In the genomic region with DNA sequence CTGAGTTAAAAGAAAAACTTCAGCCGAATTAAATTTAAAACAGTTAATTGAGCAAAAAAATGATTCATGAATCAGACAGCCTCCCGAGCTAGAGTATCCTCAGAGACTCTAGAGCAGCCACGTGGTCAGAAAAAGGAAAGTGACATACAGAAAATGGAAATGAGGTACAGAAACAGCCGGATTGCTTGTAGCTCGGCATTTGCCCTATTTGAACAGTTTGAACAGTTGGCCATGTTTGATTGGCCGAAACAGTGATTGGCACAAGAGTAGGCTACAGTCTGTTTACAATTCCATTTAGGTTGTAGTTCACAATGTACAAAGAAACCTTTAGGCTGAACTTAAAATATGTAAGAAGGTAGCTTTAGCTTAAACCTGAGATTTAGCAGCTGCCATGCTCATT, we compare ENCODE assay signal across 1 cellular context.
TF ChIP-seq lines count a peak whose summit lies in the region.

No MANE protein-coding gene starts in this region.

TF ChIP-seq in HepG2, 621 proteins besides CTCF, POLR2A, EP300 and RAD21 (continued from another document):
- TF ChIP-seq LCORL (IDR thresholded peaks at IDR 0.05): no peak
- no peak for TF ChIP-seq LCORL (CRISPR knock-in tag; IDR thresholded peaks at IDR 0.05)
- no peak for TF ChIP-seq STAG1 (CRISPR knock-in tag; IDR thresholded peaks at IDR 0.05)
- TF ChIP-seq, protein P1, sequence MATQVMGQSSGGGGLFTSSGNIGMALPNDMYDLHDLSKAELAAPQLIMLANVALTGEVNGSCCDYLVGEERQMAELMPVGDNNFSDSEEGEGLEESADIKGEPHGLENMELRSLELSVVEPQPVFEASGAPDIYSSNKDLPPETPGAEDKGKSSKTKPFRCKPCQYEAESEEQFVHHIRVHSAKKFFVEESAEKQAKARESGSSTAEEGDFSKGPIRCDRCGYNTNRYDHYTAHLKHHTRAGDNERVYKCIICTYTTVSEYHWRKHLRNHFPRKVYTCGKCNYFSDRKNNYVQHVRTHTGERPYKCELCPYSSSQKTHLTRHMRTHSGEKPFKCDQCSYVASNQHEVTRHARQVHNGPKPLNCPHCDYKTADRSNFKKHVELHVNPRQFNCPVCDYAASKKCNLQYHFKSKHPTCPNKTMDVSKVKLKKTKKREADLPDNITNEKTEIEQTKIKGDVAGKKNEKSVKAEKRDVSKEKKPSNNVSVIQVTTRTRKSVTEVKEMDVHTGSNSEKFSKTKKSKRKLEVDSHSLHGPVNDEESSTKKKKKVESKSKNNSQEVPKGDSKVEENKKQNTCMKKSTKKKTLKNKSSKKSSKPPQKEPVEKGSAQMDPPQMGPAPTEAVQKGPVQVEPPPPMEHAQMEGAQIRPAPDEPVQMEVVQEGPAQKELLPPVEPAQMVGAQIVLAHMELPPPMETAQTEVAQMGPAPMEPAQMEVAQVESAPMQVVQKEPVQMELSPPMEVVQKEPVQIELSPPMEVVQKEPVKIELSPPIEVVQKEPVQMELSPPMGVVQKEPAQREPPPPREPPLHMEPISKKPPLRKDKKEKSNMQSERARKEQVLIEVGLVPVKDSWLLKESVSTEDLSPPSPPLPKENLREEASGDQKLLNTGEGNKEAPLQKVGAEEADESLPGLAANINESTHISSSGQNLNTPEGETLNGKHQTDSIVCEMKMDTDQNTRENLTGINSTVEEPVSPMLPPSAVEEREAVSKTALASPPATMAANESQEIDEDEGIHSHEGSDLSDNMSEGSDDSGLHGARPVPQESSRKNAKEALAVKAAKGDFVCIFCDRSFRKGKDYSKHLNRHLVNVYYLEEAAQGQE (IDR thresholded peaks at IDR 0.05; ENCODE audit: borderline replicate concordance in 1 of 2, low read depth in 1 of 2, low read length in 2 of 2): no peak
- TF ChIP-seq, protein P2, sequence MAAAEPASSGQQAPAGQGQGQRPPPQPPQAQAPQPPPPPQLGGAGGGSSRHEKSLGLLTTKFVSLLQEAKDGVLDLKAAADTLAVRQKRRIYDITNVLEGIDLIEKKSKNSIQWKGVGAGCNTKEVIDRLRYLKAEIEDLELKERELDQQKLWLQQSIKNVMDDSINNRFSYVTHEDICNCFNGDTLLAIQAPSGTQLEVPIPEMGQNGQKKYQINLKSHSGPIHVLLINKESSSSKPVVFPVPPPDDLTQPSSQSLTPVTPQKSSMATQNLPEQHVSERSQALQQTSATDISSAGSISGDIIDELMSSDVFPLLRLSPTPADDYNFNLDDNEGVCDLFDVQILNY (CRISPR knock-in tag; conservative IDR thresholded peaks at IDR 0.05): no peak
- TF ChIP-seq, protein P3, sequence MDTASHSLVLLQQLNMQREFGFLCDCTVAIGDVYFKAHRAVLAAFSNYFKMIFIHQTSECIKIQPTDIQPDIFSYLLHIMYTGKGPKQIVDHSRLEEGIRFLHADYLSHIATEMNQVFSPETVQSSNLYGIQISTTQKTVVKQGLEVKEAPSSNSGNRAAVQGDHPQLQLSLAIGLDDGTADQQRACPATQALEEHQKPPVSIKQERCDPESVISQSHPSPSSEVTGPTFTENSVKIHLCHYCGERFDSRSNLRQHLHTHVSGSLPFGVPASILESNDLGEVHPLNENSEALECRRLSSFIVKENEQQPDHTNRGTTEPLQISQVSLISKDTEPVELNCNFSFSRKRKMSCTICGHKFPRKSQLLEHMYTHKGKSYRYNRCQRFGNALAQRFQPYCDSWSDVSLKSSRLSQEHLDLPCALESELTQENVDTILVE (CRISPR knock-in tag; IDR thresholded peaks at IDR 0.05): no peak
- no peak for TF ChIP-seq ZNF335 (CRISPR knock-in tag; IDR thresholded peaks at IDR 0.05)
- TF ChIP-seq, protein P4, sequence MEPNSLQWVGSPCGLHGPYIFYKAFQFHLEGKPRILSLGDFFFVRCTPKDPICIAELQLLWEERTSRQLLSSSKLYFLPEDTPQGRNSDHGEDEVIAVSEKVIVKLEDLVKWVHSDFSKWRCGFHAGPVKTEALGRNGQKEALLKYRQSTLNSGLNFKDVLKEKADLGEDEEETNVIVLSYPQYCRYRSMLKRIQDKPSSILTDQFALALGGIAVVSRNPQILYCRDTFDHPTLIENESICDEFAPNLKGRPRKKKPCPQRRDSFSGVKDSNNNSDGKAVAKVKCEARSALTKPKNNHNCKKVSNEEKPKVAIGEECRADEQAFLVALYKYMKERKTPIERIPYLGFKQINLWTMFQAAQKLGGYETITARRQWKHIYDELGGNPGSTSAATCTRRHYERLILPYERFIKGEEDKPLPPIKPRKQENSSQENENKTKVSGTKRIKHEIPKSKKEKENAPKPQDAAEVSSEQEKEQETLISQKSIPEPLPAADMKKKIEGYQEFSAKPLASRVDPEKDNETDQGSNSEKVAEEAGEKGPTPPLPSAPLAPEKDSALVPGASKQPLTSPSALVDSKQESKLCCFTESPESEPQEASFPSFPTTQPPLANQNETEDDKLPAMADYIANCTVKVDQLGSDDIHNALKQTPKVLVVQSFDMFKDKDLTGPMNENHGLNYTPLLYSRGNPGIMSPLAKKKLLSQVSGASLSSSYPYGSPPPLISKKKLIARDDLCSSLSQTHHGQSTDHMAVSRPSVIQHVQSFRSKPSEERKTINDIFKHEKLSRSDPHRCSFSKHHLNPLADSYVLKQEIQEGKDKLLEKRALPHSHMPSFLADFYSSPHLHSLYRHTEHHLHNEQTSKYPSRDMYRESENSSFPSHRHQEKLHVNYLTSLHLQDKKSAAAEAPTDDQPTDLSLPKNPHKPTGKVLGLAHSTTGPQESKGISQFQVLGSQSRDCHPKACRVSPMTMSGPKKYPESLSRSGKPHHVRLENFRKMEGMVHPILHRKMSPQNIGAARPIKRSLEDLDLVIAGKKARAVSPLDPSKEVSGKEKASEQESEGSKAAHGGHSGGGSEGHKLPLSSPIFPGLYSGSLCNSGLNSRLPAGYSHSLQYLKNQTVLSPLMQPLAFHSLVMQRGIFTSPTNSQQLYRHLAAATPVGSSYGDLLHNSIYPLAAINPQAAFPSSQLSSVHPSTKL (CRISPR knock-in tag; IDR thresholded peaks at IDR 0.05): no peak
- TF ChIP-seq, protein P5, sequence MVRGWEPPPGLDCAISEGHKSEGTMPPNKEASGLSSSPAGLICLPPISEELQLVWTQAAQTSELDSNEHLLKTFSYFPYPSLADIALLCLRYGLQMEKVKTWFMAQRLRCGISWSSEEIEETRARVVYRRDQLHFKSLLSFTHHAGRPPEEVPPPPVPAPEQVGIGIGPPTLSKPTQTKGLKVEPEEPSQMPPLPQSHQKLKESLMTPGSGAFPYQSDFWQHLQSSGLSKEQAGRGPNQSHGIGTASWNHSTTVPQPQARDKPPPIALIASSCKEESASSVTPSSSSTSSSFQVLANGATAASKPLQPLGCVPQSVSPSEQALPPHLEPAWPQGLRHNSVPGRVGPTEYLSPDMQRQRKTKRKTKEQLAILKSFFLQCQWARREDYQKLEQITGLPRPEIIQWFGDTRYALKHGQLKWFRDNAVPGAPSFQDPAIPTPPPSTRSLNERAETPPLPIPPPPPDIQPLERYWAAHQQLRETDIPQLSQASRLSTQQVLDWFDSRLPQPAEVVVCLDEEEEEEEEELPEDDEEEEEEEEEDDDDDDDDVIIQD (CRISPR knock-in tag; IDR thresholded peaks at IDR 0.05; ENCODE audit: low read depth): no peak
- TF ChIP-seq HDAC2 (CRISPR knock-in tag; IDR thresholded peaks at IDR 0.05): no peak; the same call in 1 of the 2 replicates
- TF ChIP-seq, protein P6, sequence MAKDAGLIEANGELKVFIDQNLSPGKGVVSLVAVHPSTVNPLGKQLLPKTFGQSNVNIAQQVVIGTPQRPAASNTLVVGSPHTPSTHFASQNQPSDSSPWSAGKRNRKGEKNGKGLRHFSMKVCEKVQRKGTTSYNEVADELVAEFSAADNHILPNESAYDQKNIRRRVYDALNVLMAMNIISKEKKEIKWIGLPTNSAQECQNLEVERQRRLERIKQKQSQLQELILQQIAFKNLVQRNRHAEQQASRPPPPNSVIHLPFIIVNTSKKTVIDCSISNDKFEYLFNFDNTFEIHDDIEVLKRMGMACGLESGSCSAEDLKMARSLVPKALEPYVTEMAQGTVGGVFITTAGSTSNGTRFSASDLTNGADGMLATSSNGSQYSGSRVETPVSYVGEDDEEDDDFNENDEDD (CRISPR knock-in tag; IDR thresholded peaks at IDR 0.05; ENCODE audit: borderline replicate concordance): no peak
- no peak for TF ChIP-seq MEF2D (CRISPR knock-in tag; IDR thresholded peaks at IDR 0.05)
- no peak for TF ChIP-seq HOXA9 (CRISPR knock-in tag; IDR thresholded peaks at IDR 0.05; ENCODE audit: borderline replicate concordance)
- no peak for TF ChIP-seq FOXM1 (CRISPR knock-in tag; IDR thresholded peaks at IDR 0.05)
- TF ChIP-seq, protein P7, sequence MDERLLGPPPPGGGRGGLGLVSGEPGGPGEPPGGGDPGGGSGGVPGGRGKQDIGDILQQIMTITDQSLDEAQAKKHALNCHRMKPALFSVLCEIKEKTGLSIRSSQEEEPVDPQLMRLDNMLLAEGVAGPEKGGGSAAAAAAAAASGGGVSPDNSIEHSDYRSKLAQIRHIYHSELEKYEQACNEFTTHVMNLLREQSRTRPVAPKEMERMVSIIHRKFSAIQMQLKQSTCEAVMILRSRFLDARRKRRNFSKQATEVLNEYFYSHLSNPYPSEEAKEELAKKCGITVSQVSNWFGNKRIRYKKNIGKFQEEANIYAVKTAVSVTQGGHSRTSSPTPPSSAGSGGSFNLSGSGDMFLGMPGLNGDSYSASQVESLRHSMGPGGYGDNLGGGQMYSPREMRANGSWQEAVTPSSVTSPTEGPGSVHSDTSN (CRISPR knock-in tag; IDR thresholded peaks at IDR 0.05): peak; percentile 72
- TF ChIP-seq, protein P8, sequence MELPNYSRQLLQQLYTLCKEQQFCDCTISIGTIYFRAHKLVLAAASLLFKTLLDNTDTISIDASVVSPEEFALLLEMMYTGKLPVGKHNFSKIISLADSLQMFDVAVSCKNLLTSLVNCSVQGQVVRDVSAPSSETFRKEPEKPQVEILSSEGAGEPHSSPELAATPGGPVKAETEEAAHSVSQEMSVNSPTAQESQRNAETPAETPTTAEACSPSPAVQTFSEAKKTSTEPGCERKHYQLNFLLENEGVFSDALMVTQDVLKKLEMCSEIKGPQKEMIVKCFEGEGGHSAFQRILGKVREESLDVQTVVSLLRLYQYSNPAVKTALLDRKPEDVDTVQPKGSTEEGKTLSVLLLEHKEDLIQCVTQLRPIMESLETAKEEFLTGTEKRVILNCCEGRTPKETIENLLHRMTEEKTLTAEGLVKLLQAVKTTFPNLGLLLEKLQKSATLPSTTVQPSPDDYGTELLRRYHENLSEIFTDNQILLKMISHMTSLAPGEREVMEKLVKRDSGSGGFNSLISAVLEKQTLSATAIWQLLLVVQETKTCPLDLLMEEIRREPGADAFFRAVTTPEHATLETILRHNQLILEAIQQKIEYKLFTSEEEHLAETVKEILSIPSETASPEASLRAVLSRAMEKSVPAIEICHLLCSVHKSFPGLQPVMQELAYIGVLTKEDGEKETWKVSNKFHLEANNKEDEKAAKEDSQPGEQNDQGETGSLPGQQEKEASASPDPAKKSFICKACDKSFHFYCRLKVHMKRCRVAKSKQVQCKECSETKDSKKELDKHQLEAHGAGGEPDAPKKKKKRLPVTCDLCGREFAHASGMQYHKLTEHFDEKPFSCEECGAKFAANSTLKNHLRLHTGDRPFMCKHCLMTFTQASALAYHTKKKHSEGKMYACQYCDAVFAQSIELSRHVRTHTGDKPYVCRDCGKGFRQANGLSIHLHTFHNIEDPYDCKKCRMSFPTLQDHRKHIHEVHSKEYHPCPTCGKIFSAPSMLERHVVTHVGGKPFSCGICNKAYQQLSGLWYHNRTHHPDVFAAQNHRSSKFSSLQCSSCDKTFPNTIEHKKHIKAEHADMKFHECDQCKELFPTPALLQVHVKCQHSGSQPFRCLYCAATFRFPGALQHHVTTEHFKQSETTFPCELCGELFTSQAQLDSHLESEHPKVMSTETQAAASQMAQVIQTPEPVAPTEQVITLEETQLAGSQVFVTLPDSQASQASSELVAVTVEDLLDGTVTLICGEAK (IDR thresholded peaks at IDR 0.05): no peak
- TF ChIP-seq, protein P8 (CRISPR knock-in tag; IDR thresholded peaks at IDR 0.05): no peak
- TF ChIP-seq PITX1 (CRISPR knock-in tag; IDR thresholded peaks at IDR 0.05): no peak
- peak; percentile 43; the same call in 1 of the 2 replicates for TF ChIP-seq SAP130 (CRISPR knock-in tag; IDR thresholded peaks at IDR 0.05; ENCODE audit: low read depth)
- TF ChIP-seq SP140L (CRISPR knock-in tag; IDR thresholded peaks at IDR 0.05; ENCODE audit: borderline replicate concordance): no peak
- TF ChIP-seq ZMYM2 (CRISPR knock-in tag; IDR thresholded peaks at IDR 0.05): no peak
- TF ChIP-seq RARA (CRISPR knock-in tag; IDR thresholded peaks at IDR 0.05): no peak
- TF ChIP-seq BRCA1 (CRISPR knock-in tag; IDR thresholded peaks at IDR 0.05): no peak
